7 cellular contexts compared by ENCODE assay signal in genomic region chr3:184786271-184787010, GRCh38. TPM values are rescaled to one million over a fixed set of nuclear protein-coding genes. Genes with fewer than 3 reads are reported as not detected.
DNase-seq lines count a peak whose midpoint lies in the region; TF ChIP-seq lines count a peak whose summit lies in the region.

No MANE protein-coding gene starts in this region.

- no peak overlapping the region for H3K27ac Mint-ChIP-seq in activated CD4-positive, alpha-beta memory T cell treated with anti-CD3 and anti-CD28 coated beads, Interleukin-2, amount 10 ng/mL, durations not matched to agents 7 days and 5 days
- H3K27ac Mint-ChIP-seq in endodermal cell = no peak overlapping the region
- H3K27ac Mint-ChIP-seq in activated T-helper 2 cell treated with anti-CD3 and anti-CD28 coated beads, Interferon-gamma antibody, Interleukin-2, Interleukin-4, amounts not matched to agents 10 μg/mL and 5 μg/mL and 100 μg/mL, durations not matched to agents 14 hours and 24 hours and 36 hours = no peak overlapping the region

- peaks cover 6% of the 10 kb centered on the region for H3K27me3 Mint-ChIP-seq in activated CD4-positive, alpha-beta memory T cell treated with anti-CD3 and anti-CD28 coated beads, Interleukin-2, amount 10 ng/mL, durations not matched to agents 7 days and 5 days
- H3K27me3 Mint-ChIP-seq in endodermal cell (ENCODE audit: insufficient read depth) = peaks cover 3% of the 10 kb centered on the region
- peaks cover 5% of the 10 kb centered on the region for H3K27me3 Mint-ChIP-seq in activated T-helper 2 cell treated with anti-CD3 and anti-CD28 coated beads, Interferon-gamma antibody, Interleukin-2, Interleukin-4, amounts not matched to agents 10 μg/mL and 5 μg/mL and 100 μg/mL, durations not matched to agents 14 hours and 24 hours and 36 hours (ENCODE audit: low read depth)

- 79 to 83% methylated on average over 10 to 11 of the region's 11 CpGs for WGBS in endodermal cell (ENCODE audit: insufficient coverage in 1 of 2, insufficient read length in 1 of 2), 2 experiments

- no peak overlapping the region for H3K4me3 Mint-ChIP-seq in activated CD4-positive, alpha-beta memory T cell treated with anti-CD3 and anti-CD28 coated beads, Interleukin-2, amount 10 ng/mL, durations not matched to agents 7 days and 5 days
- no peak overlapping the region for H3K4me3 Mint-ChIP-seq in endodermal cell
- no peak overlapping the region for H3K4me3 Mint-ChIP-seq in activated T-helper 2 cell treated with anti-CD3 and anti-CD28 coated beads, Interferon-gamma antibody, Interleukin-2, Interleukin-4, amounts not matched to agents 10 μg/mL and 5 μg/mL and 100 μg/mL, durations not matched to agents 14 hours and 24 hours and 36 hours (ENCODE audit: low read depth)

- POLR2A ChIA-PET in activated CD4-positive, alpha-beta memory T cell treated with anti-CD3 and anti-CD28 coated beads, Interleukin-2, amount 10 ng/mL, durations not matched to agents 7 days and 5 days (lab: Charles Lee) = interaction anchor here (0.6 kb wide), 1 partner anchor 1995 kb away, joined by 3 read pairs; no protein-coding TSS in a partner anchor

- no peaks in the 10 kb centered on the region for H3K36me3 Mint-ChIP-seq in activated CD4-positive, alpha-beta memory T cell treated with anti-CD3 and anti-CD28 coated beads, Interleukin-2, amount 10 ng/mL, durations not matched to agents 7 days and 5 days (ENCODE audit: low read depth)
- H3K36me3 Mint-ChIP-seq in endodermal cell (ENCODE audit: low read depth) = no peaks in the 10 kb centered on the region
- H3K36me3 Mint-ChIP-seq in activated T-helper 2 cell treated with anti-CD3 and anti-CD28 coated beads, Interferon-gamma antibody, Interleukin-2, Interleukin-4, amounts not matched to agents 10 μg/mL and 5 μg/mL and 100 μg/mL, durations not matched to agents 14 hours and 24 hours and 36 hours (ENCODE audit: low read depth) = no peaks in the 10 kb centered on the region

- H3K4me3 ChIP-seq in skin epidermis (no peak overlapping the region), endodermal cell (ENCODE audit: low read length) (no peak overlapping the region)

- DNase-seq in HS-5 (ENCODE audit: low read depth) = peak; percentile 85
- peak; percentile 36 for DNase-seq in activated CD4-positive, alpha-beta memory T cell treated with anti-CD3 and anti-CD28 coated beads, Interleukin-2, amount 10 ng/mL, durations not matched to agents 7 days and 5 days
- peak; percentile 81 for DNase-seq in cardiac septum (ENCODE audit: low spot score)
- no peak for DNase-seq in endodermal cell
- no peak for DNase-seq in activated T-helper 2 cell treated with anti-CD3 and anti-CD28 coated beads, Interferon-gamma antibody, Interleukin-2, Interleukin-4, amounts not matched to agents 10 μg/mL and 5 μg/mL and 100 μg/mL, durations not matched to agents 14 hours and 24 hours and 36 hours (ENCODE audit: low spot score)
- no peak for DNase-seq in T1000 (lab: John Stamatoyannopoulos, UW)

- H3K4me1 ChIP-seq in endodermal cell (ENCODE audit: control insufficient read depth, insufficient read depth, low read length) = peaks cover 4% of the 10 kb centered on the region

- H3K9me3 Mint-ChIP-seq in activated CD4-positive, alpha-beta memory T cell treated with anti-CD3 and anti-CD28 coated beads, Interleukin-2, amount 10 ng/mL, durations not matched to agents 7 days and 5 days = no peaks in the 10 kb centered on the region
- no peaks in the 10 kb centered on the region for H3K9me3 Mint-ChIP-seq in endodermal cell
- no peaks in the 10 kb centered on the region for H3K9me3 Mint-ChIP-seq in activated T-helper 2 cell treated with anti-CD3 and anti-CD28 coated beads, Interferon-gamma antibody, Interleukin-2, Interleukin-4, amounts not matched to agents 10 μg/mL and 5 μg/mL and 100 μg/mL, durations not matched to agents 14 hours and 24 hours and 36 hours

- no peak for TF ChIP-seq CTCF in endodermal cell (conservative IDR thresholded peaks at IDR 0.05)

- H3K27ac ChIP-seq in skin epidermis (peak overlapping the region in 17 of 21 experiments; percentile 6 to 77 (median 46)), endodermal cell (ENCODE audit: low read depth, low read length) (no peak overlapping the region)

- no peaks in the 10 kb centered on the region for H3K27me3 ChIP-seq in endodermal cell (ENCODE audit: control insufficient read depth, insufficient read depth, low read length, poor library complexity, severe bottlenecking)

- H3K9me3 ChIP-seq in endodermal cell (ENCODE audit: control insufficient read depth, low read length) = no peaks in the 10 kb centered on the region

- H3K4me1 Mint-ChIP-seq in activated CD4-positive, alpha-beta memory T cell treated with anti-CD3 and anti-CD28 coated beads, Interleukin-2, amount 10 ng/mL, durations not matched to agents 7 days and 5 days = peaks cover 28% of the 10 kb centered on the region
- H3K4me1 Mint-ChIP-seq in endodermal cell = peaks cover 15% of the 10 kb centered on the region
- H3K4me1 Mint-ChIP-seq in activated T-helper 2 cell treated with anti-CD3 and anti-CD28 coated beads, Interferon-gamma antibody, Interleukin-2, Interleukin-4, amounts not matched to agents 10 μg/mL and 5 μg/mL and 100 μg/mL, durations not matched to agents 14 hours and 24 hours and 36 hours (ENCODE audit: low read depth) = peaks cover 25% of the 10 kb centered on the region

- H3K36me3 ChIP-seq in endodermal cell (ENCODE audit: control insufficient read depth, insufficient read depth, low read length) = no peaks in the 10 kb centered on the region

- H3K9ac ChIP-seq in endodermal cell (ENCODE audit: extremely low read depth, low read length, poor library complexity, severe bottlenecking) = no peak overlapping the region

- CTCF ChIA-PET in activated CD4-positive, alpha-beta memory T cell treated with anti-CD3 and anti-CD28 coated beads, Interleukin-2, amount 10 ng/mL, durations not matched to agents 7 days and 5 days (lab: Charles Lee) = interaction anchor here (1.3 to 2.5 kb wide), 6 partner anchors 9 to 390 kb away, joined by 3 to 8 read pairs (median 5); no protein-coding TSS in a partner anchor

- intact Hi-C loops in cardiac septum (cut with DNase I) = no loop called here
- intact Hi-C loops in activated T-helper 2 cell treated with anti-CD3 and anti-CD28 coated beads, Interferon-gamma antibody, Interleukin-2, Interleukin-4, amounts not matched to agents 10 μg/mL and 5 μg/mL and 100 μg/mL, durations not matched to agents 14 hours and 24 hours and 36 hours (cut with micrococcal nuclease) = no loop called here

RNA-seq across cellular contexts. Expression of gene VPS8, which starts 25.5 kb away (rescaled TPM):
- total RNA-seq in activated CD4-positive, alpha-beta memory T cell treated with anti-CD3 and anti-CD28 coated beads, Interleukin-2, amount 10 ng/mL, durations not matched to agents 7 days and 5 days = 10 to 100 TPM; 60.8 to 61.2 TPM
- 101 TPM for total RNA-seq in cardiac septum
- total RNA-seq in endodermal cell = 10 to 100 TPM; 49.7 to 70.0 TPM
- 29.2 TPM for polyA plus RNA-seq in endodermal cell (2013, experiment 1 of 2)
- polyA plus RNA-seq in endodermal cell (2013, experiment 2 of 2) = 33.5 TPM
- total RNA-seq in activated T-helper 2 cell treated with anti-CD3 and anti-CD28 coated beads, Interferon-gamma antibody, Interleukin-2, Interleukin-4, amounts not matched to agents 10 μg/mL and 5 μg/mL and 100 μg/mL, durations not matched to agents 14 hours and 24 hours and 36 hours = 36.6 and 40.1 TPM in 2 replicates

Comparison
In these comparisons a context has a peak if more than half of its experiments do, and no peak if none do; other contexts are left out.
1. DNase-seq: peak in HS-5 (single experiment), activated CD4-positive, alpha-beta memory T cell treated with anti-CD3 and anti-CD28 coated beads, Interleukin-2, amount 10 ng/mL, durations not matched to agents 7 days and 5 days (single experiment) and cardiac septum (single experiment); none in endodermal cell (single experiment), activated T-helper 2 cell treated with anti-CD3 and anti-CD28 coated beads, Interferon-gamma antibody, Interleukin-2, Interleukin-4, amounts not matched to agents 10 μg/mL and 5 μg/mL and 100 μg/mL, durations not matched to agents 14 hours and 24 hours and 36 hours (single experiment) and T1000 (single experiment).